2 cellular contexts compared by ENCODE assay signal in the genomic region with DNA sequence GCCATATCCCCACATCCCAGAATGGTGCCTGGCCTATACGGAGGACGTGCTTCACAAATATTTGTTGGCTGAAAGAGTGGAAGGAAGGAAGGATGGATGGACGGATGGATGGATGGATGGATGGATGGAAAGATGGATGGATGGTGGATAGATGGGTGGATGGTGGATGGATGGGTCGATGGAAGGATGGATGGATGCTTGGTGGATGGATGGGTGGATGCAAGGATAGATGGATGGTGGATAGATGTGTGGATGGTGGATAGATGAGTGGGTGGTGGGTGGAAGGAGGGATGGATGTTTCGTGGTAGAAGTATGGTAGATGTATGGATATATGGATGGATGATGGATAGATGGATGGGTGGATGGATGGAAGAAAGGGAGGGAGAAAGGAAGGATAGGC.
TF ChIP-seq lines count a peak whose summit lies in the region.

No MANE protein-coding gene starts in this region.

TF ChIP-seq in HEK293, 187 proteins besides CTCF, POLR2A, EP300 and RAD21:
- TF ChIP-seq FEZF1 (tag by site-specific recombination; IDR thresholded peaks at IDR 0.05) (no peak), SP7 (tag by site-specific recombination; IDR thresholded peaks at IDR 0.05) (no peak), ZNF366 (tag by site-specific recombination; conservative IDR thresholded peaks at IDR 0.05) (peak; percentile 93), ZBTB17 (tag by site-specific recombination; IDR thresholded peaks at IDR 0.05) (peak; percentile 47)

TF ChIP-seq in HepG2, 621 proteins besides CTCF, POLR2A, EP300 and RAD21:
- TF ChIP-seq PHF21A (CRISPR knock-in tag; IDR thresholded peaks at IDR 0.05) (no peak), FOXP1 (IDR thresholded peaks at IDR 0.05) (0 out of 2 replicates have a peak, but pooled peaks have one; percentile 10), FOXP1 (CRISPR knock-in tag; IDR thresholded peaks at IDR 0.05) (no peak)
TF ChIP-seq in HepG2: peak in this region for 1.
